Comparison of ENCODE assay signal across 10 cellular contexts in genomic region chr14:35140718-35141581, GRCh38. TPM values are rescaled to one million over a fixed set of nuclear protein-coding genes. Genes with fewer than 3 reads are reported as not detected.
DNase-seq lines count a peak whose midpoint lies in the region; ATAC-seq and TF ChIP-seq lines count a peak whose summit lies in the region.
"Had no signal": no experiment of that assay in that cellular context is flagged by ENCODE, and none has a peak within 500 bp of the region (broad histone marks: within the 10 kb centered on the region; RNA-seq: fewer than 3 reads in every experiment).

No MANE protein-coding gene starts in this region.

- H3K27me3 Mint-ChIP-seq in activated naive CD4-positive, alpha-beta T cell treated with anti-CD3 and anti-CD28 coated beads, Interleukin-2, amount 50 U/mL, for 24 hours = no peaks in the 10 kb centered on the region
- H3K27me3 Mint-ChIP-seq in activated T-helper 2 cell treated with anti-CD3 and anti-CD28 coated beads, Interferon-gamma antibody, Interleukin-2, Interleukin-4, amounts not matched to agents 10 μg/mL and 5 μg/mL and 100 μg/mL, durations not matched to agents 14 hours and 24 hours and 36 hours (ENCODE audit: low read depth) = no peaks in the 10 kb centered on the region
- H3K27me3 Mint-ChIP-seq in activated T-cell treated with anti-CD3 and anti-CD28 coated beads, Interleukin-2, amount 50 U/mL, for 4 hours (ENCODE audit: low read depth) = no peaks in the 10 kb centered on the region
- H3K27me3 Mint-ChIP-seq: activated naive CD8-positive, alpha-beta T cell had no signal

- peaks cover 0 to 27% (median 0%) of the 10 kb centered on the region in 3 donors for H3K36me3 ChIP-seq in tibial nerve

- no peak for TF ChIP-seq POLR2A in tibial nerve (IDR thresholded peaks at IDR 0.05)

- no peak for ATAC-seq in activated naive CD4-positive, alpha-beta T cell treated with anti-CD3 and anti-CD28 coated beads, Interleukin-2, amount 50 U/mL, for 72 hours
- ATAC-seq in esophagus mucosa = peak; percentile 52
- no peak for ATAC-seq in activated T-cell treated with anti-CD3 and anti-CD28 coated beads, Interleukin-2, amount 50 U/mL, for 4 hours

- H3K4me3 ChIP-seq in tibial nerve = no peak overlapping the region

- H3K9me3 ChIP-seq in tibial nerve = no peaks in the 10 kb centered on the region

- TF ChIP-seq EP300 in tibial nerve (IDR thresholded peaks at IDR 0.05) = no peak

- H3K4me3 Mint-ChIP-seq in activated naive CD4-positive, alpha-beta T cell treated with anti-CD3 and anti-CD28 coated beads, Interleukin-2, amount 50 U/mL, for 24 hours = no peak overlapping the region
- H3K4me3 Mint-ChIP-seq in activated T-helper 2 cell treated with anti-CD3 and anti-CD28 coated beads, Interferon-gamma antibody, Interleukin-2, Interleukin-4, amounts not matched to agents 10 μg/mL and 5 μg/mL and 100 μg/mL, durations not matched to agents 14 hours and 24 hours and 36 hours (ENCODE audit: low read depth) = no peak overlapping the region
- H3K4me3 Mint-ChIP-seq in activated T-cell treated with anti-CD3 and anti-CD28 coated beads, Interleukin-2, amount 50 U/mL, for 4 hours = no peak overlapping the region
- H3K4me3 Mint-ChIP-seq: activated naive CD8-positive, alpha-beta T cell; mesothelial cell of epicardium had no signal

- peak in 3 of 5 experiments; percentile 9 to 62 (median 48) for TF ChIP-seq CTCF in tibial nerve (IDR thresholded peaks at IDR 0.05)

- peaks cover 23% of the 10 kb centered on the region for H3K4me1 Mint-ChIP-seq in activated naive CD4-positive, alpha-beta T cell treated with anti-CD3 and anti-CD28 coated beads, Interleukin-2, amount 50 U/mL, for 24 hours
- H3K4me1 Mint-ChIP-seq in activated T-helper 2 cell treated with anti-CD3 and anti-CD28 coated beads, Interferon-gamma antibody, Interleukin-2, Interleukin-4, amounts not matched to agents 10 μg/mL and 5 μg/mL and 100 μg/mL, durations not matched to agents 14 hours and 24 hours and 36 hours (ENCODE audit: low read depth) = peaks cover 21% of the 10 kb centered on the region
- peaks cover 20% of the 10 kb centered on the region for H3K4me1 Mint-ChIP-seq in activated T-cell treated with anti-CD3 and anti-CD28 coated beads, Interleukin-2, amount 50 U/mL, for 4 hours (ENCODE audit: low read depth)
- H3K4me1 Mint-ChIP-seq: mesothelial cell of epicardium had no signal

- peaks cover 3% of the 10 kb centered on the region for H3K36me3 Mint-ChIP-seq in activated naive CD4-positive, alpha-beta T cell treated with anti-CD3 and anti-CD28 coated beads, Interleukin-2, amount 50 U/mL, for 24 hours
- H3K36me3 Mint-ChIP-seq in activated naive CD4-positive, alpha-beta T cell treated with anti-CD3 and anti-CD28 coated beads, Interleukin-2, amount 50 U/mL, for 72 hours = peaks cover 0 to 2% of the 10 kb centered on the region in 2 donors
- peaks cover 29% of the 10 kb centered on the region for H3K36me3 Mint-ChIP-seq in activated T-helper 2 cell treated with anti-CD3 and anti-CD28 coated beads, Interferon-gamma antibody, Interleukin-2, Interleukin-4, amounts not matched to agents 10 μg/mL and 5 μg/mL and 100 μg/mL, durations not matched to agents 14 hours and 24 hours and 36 hours (ENCODE audit: low read depth)
- peaks cover 21% of the 10 kb centered on the region for H3K36me3 Mint-ChIP-seq in activated T-cell treated with anti-CD3 and anti-CD28 coated beads, Interleukin-2, amount 50 U/mL, for 4 hours (ENCODE audit: insufficient read depth)

- no peaks in the 10 kb centered on the region for H3K4me1 ChIP-seq in tibial nerve

- 98 to 100% methylated on average over 2 of the region's 2 CpGs for WGBS in tibial nerve, 2 donors

- H3K27me3 ChIP-seq in tibial nerve = no peaks in the 10 kb centered on the region

- H3K27ac ChIP-seq in tibial nerve = peak overlapping the region in 1 of 4 donors; percentile 4

- no peak for DNase-seq in activated naive CD4-positive, alpha-beta T cell treated with anti-CD3 and anti-CD28 coated beads, Interleukin-2, amount 50 U/mL, for 72 hours (ENCODE audit: low spot score in 2 of 2)
- DNase-seq in NCI-H2227 treated with DMSO at 0.1 percent for 48 hours (lab: John Stamatoyannopoulos, UW) (peak; percentile 17), tibial nerve (ENCODE audit: low spot score in 2 of 2) (no peak), NCI-H1048 (lab: John Stamatoyannopoulos, UW) (no peak)
- DNase-seq in activated T-helper 2 cell treated with anti-CD3 and anti-CD28 coated beads, Interferon-gamma antibody, Interleukin-2, Interleukin-4, amounts not matched to agents 10 μg/mL and 5 μg/mL and 100 μg/mL, durations not matched to agents 14 hours and 24 hours and 36 hours (ENCODE audit: low spot score) = no peak
- no peak for DNase-seq in activated T-cell treated with anti-CD3 and anti-CD28 coated beads, Interleukin-2, amount 50 U/mL, for 4 hours

- intact Hi-C loops in activated T-helper 2 cell treated with anti-CD3 and anti-CD28 coated beads, Interferon-gamma antibody, Interleukin-2, Interleukin-4, amounts not matched to agents 10 μg/mL and 5 μg/mL and 100 μg/mL, durations not matched to agents 14 hours and 24 hours and 36 hours (cut with micrococcal nuclease) = loop anchor here (1.0 to 5.0 kb wide), 5 partner anchors 61 to 546 kb away; no protein-coding TSS in a partner anchor

- H3K27ac Mint-ChIP-seq in activated naive CD4-positive, alpha-beta T cell treated with anti-CD3 and anti-CD28 coated beads, Interleukin-2, amount 50 U/mL, for 24 hours = peak overlapping the region; percentile 14
- H3K27ac Mint-ChIP-seq in activated naive CD4-positive, alpha-beta T cell treated with anti-CD3 and anti-CD28 coated beads, Interleukin-2, amount 50 U/mL, for 72 hours = no peak overlapping the region
- H3K27ac Mint-ChIP-seq in activated T-helper 2 cell treated with anti-CD3 and anti-CD28 coated beads, Interferon-gamma antibody, Interleukin-2, Interleukin-4, amounts not matched to agents 10 μg/mL and 5 μg/mL and 100 μg/mL, durations not matched to agents 14 hours and 24 hours and 36 hours = no peak overlapping the region
- H3K27ac Mint-ChIP-seq: activated naive CD8-positive, alpha-beta T cell; mesothelial cell of epicardium had no signal

- H3K9me3 Mint-ChIP-seq in activated naive CD4-positive, alpha-beta T cell treated with anti-CD3 and anti-CD28 coated beads, Interleukin-2, amount 50 U/mL, for 24 hours = no peaks in the 10 kb centered on the region
- H3K9me3 Mint-ChIP-seq in activated naive CD4-positive, alpha-beta T cell treated with anti-CD3 and anti-CD28 coated beads, Interleukin-2, amount 50 U/mL, for 72 hours = no peaks in the 10 kb centered on the region
- H3K9me3 Mint-ChIP-seq in activated T-helper 2 cell treated with anti-CD3 and anti-CD28 coated beads, Interferon-gamma antibody, Interleukin-2, Interleukin-4, amounts not matched to agents 10 μg/mL and 5 μg/mL and 100 μg/mL, durations not matched to agents 14 hours and 24 hours and 36 hours = no peaks in the 10 kb centered on the region
- H3K9me3 Mint-ChIP-seq in activated T-cell treated with anti-CD3 and anti-CD28 coated beads, Interleukin-2, amount 50 U/mL, for 4 hours = no peaks in the 10 kb centered on the region
- H3K9me3 Mint-ChIP-seq: mesothelial cell of epicardium had no signal

RNA-seq across cellular contexts. Expression of gene PRORP, which starts 18.6 kb away (rescaled TPM):
- 10 to 100 TPM; 49.3 to 51.9 TPM for total RNA-seq in activated naive CD4-positive, alpha-beta T cell treated with anti-CD3 and anti-CD28 coated beads, Interleukin-2, amount 50 U/mL, for 72 hours
- 17.5 TPM for total RNA-seq in esophagus mucosa
- 10 to 100 TPM; 20.5 to 31.2 (median 25.8) TPM for total RNA-seq in tibial nerve
- 37.0 and 41.3 TPM in 2 replicates for total RNA-seq in activated T-helper 2 cell treated with anti-CD3 and anti-CD28 coated beads, Interferon-gamma antibody, Interleukin-2, Interleukin-4, amounts not matched to agents 10 μg/mL and 5 μg/mL and 100 μg/mL, durations not matched to agents 14 hours and 24 hours and 36 hours
- total RNA-seq in activated T-cell treated with anti-CD3 and anti-CD28 coated beads, Interleukin-2, amount 50 U/mL, for 4 hours = 10 to 100 TPM; 29.2 to 29.9 (median 29.5) TPM

RNA-seq across cellular contexts. Expression of gene PPP2R3C, which starts 19.2 kb away (rescaled TPM):
- 10 to 100 TPM; 40.3 to 57.2 TPM for total RNA-seq in activated naive CD4-positive, alpha-beta T cell treated with anti-CD3 and anti-CD28 coated beads, Interleukin-2, amount 50 U/mL, for 72 hours
- total RNA-seq in esophagus mucosa (11.8 TPM), tibial nerve (10 to 100 TPM; 14.9 to 29.7 (median 20.2) TPM)
- total RNA-seq in activated T-helper 2 cell treated with anti-CD3 and anti-CD28 coated beads, Interferon-gamma antibody, Interleukin-2, Interleukin-4, amounts not matched to agents 10 μg/mL and 5 μg/mL and 100 μg/mL, durations not matched to agents 14 hours and 24 hours and 36 hours = 48.1 and 49.7 TPM in 2 replicates
- 10 to 100 TPM; 36.9 to 41.7 (median 41.6) TPM for total RNA-seq in activated T-cell treated with anti-CD3 and anti-CD28 coated beads, Interleukin-2, amount 50 U/mL, for 4 hours
